8 cellular contexts compared by ENCODE assay signal in the genomic region with DNA sequence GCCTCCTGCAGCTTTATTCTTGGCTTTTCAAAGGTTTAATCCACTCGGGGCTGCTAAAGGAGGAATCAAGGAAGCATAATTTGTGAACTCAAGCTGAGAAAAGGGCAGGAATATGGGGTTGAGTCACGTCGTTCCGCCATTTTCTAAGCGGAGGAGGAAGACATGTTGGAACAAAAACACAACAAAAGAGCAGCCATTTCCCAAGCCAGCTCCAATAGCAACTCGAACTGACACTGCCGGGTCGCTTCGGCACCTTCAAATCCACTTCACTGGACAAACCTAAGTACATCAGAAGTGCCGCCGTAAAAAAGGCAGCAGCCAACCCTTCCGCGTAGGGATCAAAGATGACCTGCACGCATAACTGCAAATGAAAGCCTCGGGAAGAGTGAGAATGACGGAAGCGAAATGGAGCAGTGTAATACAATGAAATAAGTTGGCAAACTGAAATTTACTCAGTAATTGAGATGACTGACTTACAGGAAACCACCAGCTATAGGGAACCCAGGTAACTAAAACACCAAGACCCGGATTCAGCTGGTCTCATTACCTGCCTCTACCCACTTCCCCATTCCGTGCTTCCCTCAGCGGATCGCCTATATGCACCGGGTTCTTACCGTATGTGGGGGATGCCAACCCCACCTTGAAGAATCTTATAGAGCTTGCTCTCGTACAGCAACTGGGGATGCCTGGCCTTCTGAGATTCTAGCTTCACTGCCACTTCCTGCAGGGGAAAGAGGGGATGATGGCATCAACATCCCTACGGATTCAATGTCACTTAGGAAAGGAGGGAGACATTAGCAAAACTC. TPM values are rescaled to one million over a fixed set of nuclear protein-coding genes. Genes with fewer than 3 reads are reported as not detected.
A peak's percentile ranks its signal among the peaks of the same experiment; 100 is the strongest.
DNase-seq lines count a peak whose midpoint lies in the region; ATAC-seq and TF ChIP-seq lines count a peak whose summit lies in the region.

No MANE protein-coding gene starts in this region.

- peaks cover 66% of the 10 kb centered on the region for H3K79me2 ChIP-seq in OCI-LY3 (ENCODE audit: low read length)

- H3K27me3 ChIP-seq in OCI-LY3 (ENCODE audit: low read depth, low read length) = no peaks in the 10 kb centered on the region
- H3K27me3 ChIP-seq in right cardiac atrium (ENCODE audit: control insufficient read depth, insufficient read depth) = no peaks in the 10 kb centered on the region
- no peaks in the 10 kb centered on the region for H3K27me3 ChIP-seq in psoas muscle (ENCODE audit: insufficient read depth in 3 of 3, low read length in 2 of 3)

- no peak overlapping the region for H2AFZ ChIP-seq in OCI-LY3 (ENCODE audit: low read depth, low read length)

- peaks cover 9% of the 10 kb centered on the region for H3K4me1 ChIP-seq in OCI-LY3 (ENCODE audit: low read length)
- peaks cover 8% of the 10 kb centered on the region for H3K4me1 ChIP-seq in right cardiac atrium (ENCODE audit: control insufficient read depth, insufficient read depth, low read length)
- peaks cover 50% of the 10 kb centered on the region for H3K4me1 ChIP-seq in psoas muscle

- H3K27ac Mint-ChIP-seq in activated naive CD4-positive, alpha-beta T cell treated with anti-CD3 and anti-CD28 coated beads, Interleukin-2, amount 10 ng/mL, durations not matched to agents 7 days and 5 days = peak overlapping the region; percentile 97

- TF ChIP-seq CTCF in AG09309 (IDR thresholded peaks at IDR 0.05; ENCODE audit: control insufficient read depth, insufficient read depth, low read depth, low read length, missing control alignments) (no peak), OCI-LY3 (IDR thresholded peaks at IDR 0.05; ENCODE audit: low read depth, low read length) (no peak), psoas muscle (IDR thresholded peaks at IDR 0.05) (no peak)

- H3K27ac ChIP-seq in OCI-LY3 (ENCODE audit: low read length) = peak overlapping the region; percentile 70
- peak overlapping the region; percentile 99 for H3K27ac ChIP-seq in right cardiac atrium (ENCODE audit: low read length)
- peak overlapping the region; percentile 99 for H3K27ac ChIP-seq in psoas muscle

- intact Hi-C loops in right cardiac atrium (cut with DNase I) (loop anchor here in 3 of 4 donors (5.0 to 10.0 kb wide), 3 partner anchors 55 to 107 kb away; no protein-coding TSS in a partner anchor), psoas muscle (cut with DNase I) (loop anchor here in 1 of 2 donors (2.0 to 5.0 kb wide), 2 partner anchors 32 to 63 kb away; no protein-coding TSS in a partner anchor)

- no peak for DNase-seq in AG09309 (ENCODE audit: low read depth)
- peak; percentile 62 for DNase-seq in activated naive CD4-positive, alpha-beta T cell treated with anti-CD3 and anti-CD28 coated beads, Interleukin-2, amount 10 ng/mL, durations not matched to agents 7 days and 5 days
- DNase-seq in right cardiac atrium = no peak
- DNase-seq in psoas muscle = no peak
- no peak for DNase-seq in cortex of kidney (lab: John Stamatoyannopoulos, UW)

- no peaks in the 10 kb centered on the region for H3K9me3 Mint-ChIP-seq in activated naive CD4-positive, alpha-beta T cell treated with anti-CD3 and anti-CD28 coated beads, Interleukin-2, amount 10 ng/mL, durations not matched to agents 7 days and 5 days

- peak overlapping the region; percentile 95 for H3K4me3 Mint-ChIP-seq in activated naive CD4-positive, alpha-beta T cell treated with anti-CD3 and anti-CD28 coated beads, Interleukin-2, amount 10 ng/mL, durations not matched to agents 7 days and 5 days

- H3K36me3 ChIP-seq in OCI-LY3 (replicated peaks; ENCODE audit: low read depth, low read length) (peaks cover 23% of the 10 kb centered on the region), psoas muscle (ENCODE audit: insufficient read depth in 1 of 2, low read depth in 1 of 2) (peaks cover 4 to 46% of the 10 kb centered on the region in 2 donors)

- H3K36me3 Mint-ChIP-seq in activated naive CD4-positive, alpha-beta T cell treated with anti-CD3 and anti-CD28 coated beads, Interleukin-2, amount 10 ng/mL, durations not matched to agents 7 days and 5 days = peaks cover 44% of the 10 kb centered on the region

- peaks cover 4% of the 10 kb centered on the region for H3K27me3 Mint-ChIP-seq in activated naive CD4-positive, alpha-beta T cell treated with anti-CD3 and anti-CD28 coated beads, Interleukin-2, amount 10 ng/mL, durations not matched to agents 7 days and 5 days

- H3K4me3 ChIP-seq in AG09309 (ENCODE audit: control insufficient read depth, low read depth, low read length) (peak overlapping the region; percentile 91), OCI-LY3 (ENCODE audit: low read length) (peak overlapping the region; percentile 99), right cardiac atrium (ENCODE audit: low read length) (peak overlapping the region; percentile 97), psoas muscle (peak overlapping the region; percentile 91)

- CTCF ChIA-PET in activated naive CD4-positive, alpha-beta T cell treated with anti-CD3 and anti-CD28 coated beads, Interleukin-2, amount 10 ng/mL, durations not matched to agents 7 days and 5 days (lab: Charles Lee) = interaction anchor here (1.0 to 1.9 kb wide), 3 partner anchors 13 to 110 kb away, joined by 3 to 8 read pairs (median 3); no protein-coding TSS in a partner anchor

- under 1% methylated on average over 25 of the region's 25 CpGs for WGBS in right cardiac atrium
- 1% methylated on average over 25 of the region's 25 CpGs for WGBS in psoas muscle, 3 donors

- peaks cover 43% of the 10 kb centered on the region for H3K4me1 Mint-ChIP-seq in activated naive CD4-positive, alpha-beta T cell treated with anti-CD3 and anti-CD28 coated beads, Interleukin-2, amount 10 ng/mL, durations not matched to agents 7 days and 5 days

- H3K9ac ChIP-seq in OCI-LY3 (ENCODE audit: low read length) = peak overlapping the region; percentile 99

- peaks cover 20% of the 10 kb centered on the region for H4K20me1 ChIP-seq in OCI-LY3 (ENCODE audit: insufficient read depth, low read length)

- H3K9me3 ChIP-seq in OCI-LY3 (ENCODE audit: insufficient read depth, low read length) = no peaks in the 10 kb centered on the region
- H3K9me3 ChIP-seq in right cardiac atrium (ENCODE audit: control insufficient read depth, low read length) = no peaks in the 10 kb centered on the region
- no peaks in the 10 kb centered on the region for H3K9me3 ChIP-seq in psoas muscle

- peak overlapping the region; percentile 89 for H3K4me2 ChIP-seq in OCI-LY3 (ENCODE audit: low read length)

- ATAC-seq in GM18511 (IDR thresholded peaks at IDR 0.05; ENCODE audit: unreplicated experiment) (peak; percentile 32), HG03432 (IDR thresholded peaks at IDR 0.05; ENCODE audit: unreplicated experiment) (peak; percentile 23), right cardiac atrium (no peak), psoas muscle (peak in 1 of 4 donors; percentile 3)

RNA-seq across cellular contexts. Expression of a gene that starts 1.6 kb away (rescaled TPM):
- total RNA-seq in right cardiac atrium (100 to 1,000 TPM; 197 to 433 (median 236) TPM), psoas muscle (100 to 1,000 TPM; 139 to 394 (median 224) TPM)
- polyA plus RNA-seq in right cardiac atrium (74.5 TPM), psoas muscle (100 to 1,000 TPM in 2 of 3 donors, 10 to 100 TPM in 1; 73.6 to 201 (median 142) TPM)

RNA-seq across cellular contexts. Expression of a gene that starts 31.6 kb away (rescaled TPM):
- 10 to 100 TPM; 20.6 to 25.7 (median 23.2) TPM for total RNA-seq in right cardiac atrium
- 10.4 TPM for polyA plus RNA-seq in right cardiac atrium
- 10 to 100 TPM in 3 of 4 donors, 1 to 10 TPM in 1; 9.0 to 29.3 (median 18.7) TPM for total RNA-seq in psoas muscle
- polyA plus RNA-seq in psoas muscle = 10 to 100 TPM in 2 of 3 donors, 1 to 10 TPM in 1; 2.3 to 13.4 (median 13.0) TPM

Comparison
In these comparisons a context has a peak if more than half of its experiments do, and no peak if none do; other contexts are left out.
1. ATAC-seq: peak in GM18511 (single experiment) and HG03432 (single experiment); none in right cardiac atrium (0 of 2).
2. Peak in every context shown above with its lines, with median percentiles within 50 percentile points of each other: H3K4me3 ChIP-seq and H3K27ac ChIP-seq.